ENCODE assay signal across 17 cellular contexts in the genomic region with DNA sequence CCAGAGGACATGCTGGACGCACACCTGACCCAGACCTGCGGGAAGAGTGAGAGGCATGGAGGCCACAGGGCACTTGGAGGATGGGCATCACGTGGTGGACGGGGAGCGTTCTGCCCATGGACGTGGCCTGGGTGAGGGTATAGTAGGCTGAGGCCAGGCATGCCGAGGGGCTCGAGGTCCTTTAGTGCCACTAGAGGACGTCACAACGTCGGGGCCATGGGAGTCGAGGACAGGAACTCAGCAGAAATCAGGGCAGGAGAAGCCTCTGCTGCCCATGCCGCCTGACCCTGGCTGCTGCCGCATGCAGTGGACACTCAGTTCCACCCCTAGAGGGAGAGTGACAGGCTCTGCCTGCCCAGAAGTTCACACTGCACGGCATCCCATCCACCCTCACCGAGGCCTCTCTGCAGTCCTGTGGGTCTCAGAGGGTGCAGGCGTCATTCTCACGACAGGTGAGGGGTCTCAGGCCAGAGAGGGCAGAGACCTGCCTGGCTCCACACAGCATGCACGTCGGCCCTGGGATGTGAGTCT.
"Had no signal": no experiment of that assay in that cellular context is flagged by ENCODE, and none has a peak within 500 bp of the region (broad histone marks: within the 10 kb centered on the region; RNA-seq: fewer than 3 reads in every experiment).

No MANE protein-coding gene starts in this region.

- H3K9me3 Mint-ChIP-seq: activated CD4-positive, alpha-beta memory T cell treated with anti-CD3 and anti-CD28 coated beads, Interleukin-2, amount 10 ng/mL, durations not matched to agents 7 days and 5 days; activated naive CD8-positive, alpha-beta T cell treated with anti-CD3 and anti-CD28 coated beads for 36 hours; activated T-cell treated with anti-CD3 and anti-CD28 coated beads, Interleukin-2, amount 50 U/mL, for 4 hours; dendritic cell treated with granulocyte-macrophage colony-stimulating factor and Interleukin-4, amounts not matched to agents 40 ng/mL and 50 ng/mL, for 4 days; mesothelial cell of epicardium had no signal

- H3K27ac ChIP-seq: brain microvascular endothelial cell, neutrophil, skin epidermis, suprapubic skin, WERI-Rb-1 had no signal

- H3K9me3 ChIP-seq: neutrophil, suprapubic skin had no signal

- ATAC-seq: SK-N-SH treated with all-trans-retinoic acid at 6 μM for 48 hours had no signal

- H3K27me3 Mint-ChIP-seq: activated CD4-positive, alpha-beta memory T cell treated with anti-CD3 and anti-CD28 coated beads, Interleukin-2, amount 10 ng/mL, durations not matched to agents 7 days and 5 days; dendritic cell treated with granulocyte-macrophage colony-stimulating factor and Interleukin-4, amounts not matched to agents 40 ng/mL and 50 ng/mL, for 4 days had no signal

- H3K4me3 ChIP-seq: skin epidermis, suprapubic skin had no signal

- H3K36me3 Mint-ChIP-seq: activated naive CD8-positive, alpha-beta T cell treated with anti-CD3 and anti-CD28 coated beads for 36 hours; mesothelial cell of epicardium had no signal

- H3K4me1 ChIP-seq: suprapubic skin had no signal

- H3K4me3 Mint-ChIP-seq: activated CD4-positive, alpha-beta memory T cell treated with anti-CD3 and anti-CD28 coated beads, Interleukin-2, amount 10 ng/mL, durations not matched to agents 7 days and 5 days; activated naive CD8-positive, alpha-beta T cell treated with anti-CD3 and anti-CD28 coated beads for 36 hours; activated T-cell treated with anti-CD3 and anti-CD28 coated beads, Interleukin-2, amount 50 U/mL, for 4 hours; dendritic cell treated with granulocyte-macrophage colony-stimulating factor and Interleukin-4, amounts not matched to agents 40 ng/mL and 50 ng/mL, for 4 days; mesothelial cell of epicardium had no signal

- H3K36me3 ChIP-seq: brain microvascular endothelial cell, neutrophil, suprapubic skin, WERI-Rb-1 had no signal

- H3K27ac Mint-ChIP-seq: activated CD4-positive, alpha-beta memory T cell treated with anti-CD3 and anti-CD28 coated beads, Interleukin-2, amount 10 ng/mL, durations not matched to agents 7 days and 5 days; activated naive CD8-positive, alpha-beta T cell treated with anti-CD3 and anti-CD28 coated beads for 36 hours; dendritic cell treated with granulocyte-macrophage colony-stimulating factor and Interleukin-4, amounts not matched to agents 40 ng/mL and 50 ng/mL, for 4 days; mesothelial cell of epicardium had no signal

- H3K4me1 Mint-ChIP-seq: activated CD4-positive, alpha-beta memory T cell treated with anti-CD3 and anti-CD28 coated beads, Interleukin-2, amount 10 ng/mL, durations not matched to agents 7 days and 5 days; activated naive CD8-positive, alpha-beta T cell treated with anti-CD3 and anti-CD28 coated beads for 36 hours; mesothelial cell of epicardium had no signal

- DNase-seq: activated CD4-positive, alpha-beta memory T cell treated with anti-CD3 and anti-CD28 coated beads, Interleukin-2, amount 10 ng/mL, durations not matched to agents 7 days and 5 days; activated gamma-delta T cell; activated naive CD8-positive, alpha-beta T cell treated with anti-CD3 and anti-CD28 coated beads for 36 hours; activated T-cell treated with anti-CD3 and anti-CD28 coated beads, Interleukin-2, amount 50 U/mL, for 4 hours; brain microvascular endothelial cell; effector memory CD4-positive, alpha-beta T cell; foreskin melanocyte; stimulated activated CD4-positive, alpha-beta T cell treated with anti-CD3 and anti-CD28 coated beads, Interleukin-4, amount 100 ng/mL, for 24 hours; stimulated activated naive CD4-positive, alpha-beta T cell treated with Interleukin-2 at 50 U/mL for 16 hours; T-helper 1 cell; WERI-Rb-1 had no signal

- H3K27me3 ChIP-seq: brain microvascular endothelial cell, neutrophil had no signal
